In genomic region chr18:26438980-26439379, GRCh38 we compare ENCODE assay signal across 11 cellular contexts.
DNase-seq lines count a peak whose midpoint lies in the region; ATAC-seq, FAIRE-seq and TF ChIP-seq lines count a peak whose summit lies in the region.
"Had no signal": no experiment of that assay in that cellular context is flagged by ENCODE, and none has a peak within 500 bp of the region (broad histone marks: within the 10 kb centered on the region; RNA-seq: fewer than 3 reads in every experiment).

No MANE protein-coding gene starts in this region.

- H3K4me2 ChIP-seq in PC-9: no peak overlapping the region
- H3K4me2 ChIP-seq: KMS-11 had no signal

- peaks cover 26% of the 10 kb centered on the region for H3K4me1 ChIP-seq in PC-9 (replicated peaks; ENCODE audit: insufficient read depth)

- DNase-seq in GM12891 (ENCODE audit: insufficient read length, low spot score) (peak; percentile 32), NB4 (ENCODE audit: low read depth) (peak; percentile 40), brain microvascular endothelial cell (no peak), NCI-H748 treated with DMSO at 0.1 percent for 48 hours (lab: John Stamatoyannopoulos, UW) (no peak), NCI-H2171 treated with DMSO at 0.1 percent for 48 hours (lab: John Stamatoyannopoulos, UW) (no peak), PC-9 (no peak)
- DNase-seq: activated CD8-positive, alpha-beta memory T cell treated with anti-CD3 and anti-CD28 coated beads for 24 hours; mammary epithelial cell had no signal

- H3K36me3 ChIP-seq in brain microvascular endothelial cell (replicated peaks): no peaks in the 10 kb centered on the region
- H3K36me3 ChIP-seq in PC-9 (ENCODE audit: low read depth): no peaks in the 10 kb centered on the region

- H3K27me3 ChIP-seq in brain microvascular endothelial cell (replicated peaks) (no peaks in the 10 kb centered on the region), PC-9 (ENCODE audit: insufficient read depth, low read depth) (no peaks in the 10 kb centered on the region)

- H3K4me3 ChIP-seq in NB4 (ENCODE audit: low read depth, low read length) (no peak overlapping the region), brain microvascular endothelial cell (ENCODE audit: low read depth, low read length) (no peak overlapping the region), PC-9 (no peak overlapping the region)

- CTCF ChIA-PET in PC-9 (lab: Charles Lee): no interaction called here

- no peaks in the 10 kb centered on the region for H4K20me1 ChIP-seq in PC-9 (ENCODE audit: insufficient read depth)

- TF ChIP-seq POLR2A in GM12891 (IDR thresholded peaks at IDR 0.05; ENCODE audit: low read depth, low read length) (no peak), NB4 (IDR thresholded peaks at IDR 0.05; ENCODE audit: extremely low read depth, insufficient read length) (no peak)

- FAIRE-seq in GM12891 (lab: Jason Lieb, UNC): peak; percentile 61

- H3F3A ChIP-seq in PC-9 (ENCODE audit: insufficient read depth, low read depth): peaks cover 12% of the 10 kb centered on the region; the same call in 1 of the 2 replicates

- no peaks in the 10 kb centered on the region; the same call in 1 of the 2 replicates for H3K9me3 ChIP-seq in PC-9 (ENCODE audit: insufficient read depth, low read depth)

- no TSS peak for BruUV-seq in PC-9 (replicated peaks; lab: Mats Ljungman, UMichigan)

- H3K9me2 ChIP-seq in PC-9 (ENCODE audit: insufficient read depth): no peaks in the 10 kb centered on the region

- intact Hi-C loops in PC-9 (cut with micrococcal nuclease; ENCODE audit: unreplicated experiment): no loop called here

- peak; percentile 97 for ATAC-seq in GM19463 (IDR thresholded peaks at IDR 0.05; ENCODE audit: unreplicated experiment)
- peak; percentile 97 for ATAC-seq in HG02981 (IDR thresholded peaks at IDR 0.05; ENCODE audit: unreplicated experiment)

- TF ChIP-seq CTCF in NB4 (IDR thresholded peaks at IDR 0.05; ENCODE audit: low read depth, low read length) (no peak), brain microvascular endothelial cell (IDR thresholded peaks at IDR 0.05; ENCODE audit: low read depth, low read length, missing control alignments) (no peak), PC-9 (conservative IDR thresholded peaks at IDR 0.05) (no peak)

- in situ Hi-C loops in brain microvascular endothelial cell (cut with HindIII; ENCODE audit: low pct_ligation_motif_present, low sequenced_read_pairs): no loop called here

- H3K27ac ChIP-seq in brain microvascular endothelial cell (no peak overlapping the region), PC-9 (no peak overlapping the region)
- H3K27ac ChIP-seq: KMS-11 had no signal

- H2AFZ ChIP-seq in PC-9: no peak overlapping the region

- H3K79me2 ChIP-seq in PC-9 (ENCODE audit: low read depth): no peaks in the 10 kb centered on the region

- POLR2A ChIA-PET in PC-9 (lab: Charles Lee; ENCODE audit: unreplicated experiment): no interaction called here

TF ChIP-seq in GM12891, 5 proteins besides CTCF, POLR2A, EP300 and RAD21:
- TF ChIP-seq SPI1 (IDR thresholded peaks at IDR 0.05; ENCODE audit: low read depth, low read length) (0 out of 2 replicates have a peak, but pooled peaks have one; percentile 16), POLR2AphosphoS5 (IDR thresholded peaks at IDR 0.05; ENCODE audit: low read depth, low read length) (no peak), POU2F2 (IDR thresholded peaks at IDR 0.05; ENCODE audit: low read depth, low read length) (peak; percentile 90)

Comparison
In these comparisons a context has a peak if more than half of its experiments do, and no peak if none do; other contexts are left out.
1. DNase-seq: peak in GM12891 (single experiment) and NB4 (single experiment); none in brain microvascular endothelial cell (single experiment), NCI-H748 treated with DMSO at 0.1 percent for 48 hours (single experiment), NCI-H2171 treated with DMSO at 0.1 percent for 48 hours (single experiment) and PC-9 (0 of 2).